Comparison of ENCODE assay signal across 1 cellular context in the genomic region with DNA sequence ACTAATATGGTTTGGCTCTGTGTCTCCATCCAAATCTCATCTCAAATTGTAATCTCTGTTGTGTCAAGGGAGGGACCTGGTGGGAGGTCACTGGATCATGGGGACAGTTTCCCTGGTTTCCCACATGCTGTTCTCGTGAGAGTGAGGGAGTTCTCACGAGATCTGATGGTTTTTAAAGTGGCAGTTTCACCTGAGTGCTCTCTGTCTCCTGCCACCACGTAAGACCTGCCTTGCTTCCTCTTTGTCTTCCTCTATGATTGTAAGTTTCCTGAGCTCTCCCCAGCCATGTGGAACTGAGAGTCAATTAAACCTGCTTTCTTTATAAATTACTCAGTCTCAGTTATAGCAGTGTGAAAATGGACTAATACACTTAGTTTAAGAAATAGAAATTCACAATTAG.
TF ChIP-seq lines count a peak whose summit lies in the region.

No MANE protein-coding gene starts in this region.

TF ChIP-seq in GM12878, 131 proteins besides CTCF, POLR2A, EP300 and RAD21 (continued from another document and continues in another):
- TF ChIP-seq STAT1 (conservative IDR thresholded peaks at IDR 0.05) (no peak), GABPA (IDR thresholded peaks at IDR 0.05; ENCODE audit: low read depth) (no peak), PAX8 (IDR thresholded peaks at IDR 0.05) (no peak), NFIC (IDR thresholded peaks at IDR 0.05; ENCODE audit: low read depth, low read length) (0 out of 2 replicates have a peak, but pooled peaks have one; percentile 30), SIX5 (IDR thresholded peaks at IDR 0.05; ENCODE audit: low read depth, low read length, severe bottlenecking) (no peak), ETV6 (conservative IDR thresholded peaks at IDR 0.05 in 1 of 2, IDR thresholded peaks at IDR 0.05 in 1 of 2; ENCODE audit: borderline replicate concordance in 1 of 2, low read depth in 1 of 2) (peak in 1 of 2 experiments; percentile 89; a peak in 2 of 4 replicates), ASH2L (IDR thresholded peaks at IDR 0.05; ENCODE audit: borderline replicate concordance, low read depth) (no peak), JUNB (IDR thresholded peaks at IDR 0.05) (peak; percentile 40; the same call in 1 of the 2 replicates), TARDBP (IDR thresholded peaks at IDR 0.05; ENCODE audit: borderline replicate concordance) (no peak), MEF2A (IDR thresholded peaks at IDR 0.05; ENCODE audit: insufficient read depth, low read depth, low read length) (no peak), HDAC6 (IDR thresholded peaks at IDR 0.05; ENCODE audit: unreplicated experiment) (no peak), FOXK2 (IDR thresholded peaks at IDR 0.05) (no peak), LARP7 (IDR thresholded peaks at IDR 0.05) (no peak), RUNX3 (IDR thresholded peaks at IDR 0.05; ENCODE audit: low read length) (peak; percentile 43; the same call in 1 of the 2 replicates), MTA3 (IDR thresholded peaks at IDR 0.05; ENCODE audit: borderline replicate concordance, low read length) (no peak; the same call in 1 of the 2 replicates), NBN (IDR thresholded peaks at IDR 0.05) (peak; percentile 62; the same call in 1 of the 2 replicates), BCL11A (IDR thresholded peaks at IDR 0.05; ENCODE audit: low read depth, low read length) (0 out of 2 replicates have a peak, but pooled peaks have one; percentile 47), ZNF217 (IDR thresholded peaks at IDR 0.05) (no peak), ZBED1 (IDR thresholded peaks at IDR 0.05; ENCODE audit: borderline replicate concordance) (no peak), TAF1 (IDR thresholded peaks at IDR 0.05; ENCODE audit: borderline replicate concordance, low read depth, low read length) (no peak), TCF12 (IDR thresholded peaks at IDR 0.05; ENCODE audit: low read depth, low read length) (no peak), CREM (IDR thresholded peaks at IDR 0.05; ENCODE audit: low read depth) (peak; percentile 16; the same call in 1 of the 2 replicates), KAT2A (conservative IDR thresholded peaks at IDR 0.05; ENCODE audit: control insufficient read depth, low read depth, low read length) (no peak), CREB1 (IDR thresholded peaks at IDR 0.05; ENCODE audit: low read depth) (0 out of 2 replicates have a peak, but pooled peaks have one; percentile 27), CHD2 (IDR thresholded peaks at IDR 0.05; ENCODE audit: borderline replicate concordance, low read depth, low read length) (peak; percentile 93), ESRRA (IDR thresholded peaks at IDR 0.05; ENCODE audit: low read length) (no peak), FOS (IDR thresholded peaks at IDR 0.05; ENCODE audit: borderline replicate concordance, extremely low read depth, insufficient read length) (no peak), SIN3A (IDR thresholded peaks at IDR 0.05; ENCODE audit: low read depth, low read length) (no peak), RCOR1 (conservative IDR thresholded peaks at IDR 0.05; ENCODE audit: low read depth, low read length) (no peak), DPF2 (IDR thresholded peaks at IDR 0.05) (peak; percentile 71), MYB (IDR thresholded peaks at IDR 0.05; ENCODE audit: borderline replicate concordance, low read depth, low read length) (no peak), ZNF207 (IDR thresholded peaks at IDR 0.05; ENCODE audit: borderline replicate concordance) (no peak), SREBF1 (IDR thresholded peaks at IDR 0.05; ENCODE audit: low read length) (no peak), BMI1 (IDR thresholded peaks at IDR 0.05; ENCODE audit: borderline replicate concordance) (no peak), CHD4 (IDR thresholded peaks at IDR 0.05) (no peak), MTA2 (IDR thresholded peaks at IDR 0.05; ENCODE audit: low read depth) (peak; percentile 93), NR2C2 (IDR thresholded peaks at IDR 0.05; ENCODE audit: borderline replicate concordance, control insufficient read depth, insufficient read length, low read depth) (no peak), BHLHE40 (IDR thresholded peaks at IDR 0.05; ENCODE audit: borderline replicate concordance in 1 of 2, low read depth in 2 of 2, low read length in 1 of 2) (peak; percentile 67 to 87; a peak in 3 of 4 replicates), CBFB (IDR thresholded peaks at IDR 0.05; ENCODE audit: low read depth) (0 out of 2 replicates have a peak, but pooled peaks have one; percentile 17), SPI1 (IDR thresholded peaks at IDR 0.05; ENCODE audit: borderline replicate concordance, insufficient read depth, low read depth, low read length) (peak; percentile 55; the same call in 1 of the 2 replicates), NRF1 (conservative IDR thresholded peaks at IDR 0.05; ENCODE audit: low read depth, low read length) (no peak), SMAD1 (IDR thresholded peaks at IDR 0.05; ENCODE audit: low read depth, partially characterized antibody) (no peak), MXI1 (IDR thresholded peaks at IDR 0.05; ENCODE audit: low read depth, low read length) (no peak), SRF (IDR thresholded peaks at IDR 0.05; ENCODE audit: low read depth in 2 of 2, low read length in 2 of 2) (no peak), EED (IDR thresholded peaks at IDR 0.05; ENCODE audit: low read depth) (no peak), IKZF1 (conservative IDR thresholded peaks at IDR 0.05) (peak; percentile 80), ZNF384 (IDR thresholded peaks at IDR 0.05; ENCODE audit: borderline replicate concordance, low read depth, low read length) (no peak), HDGF (IDR thresholded peaks at IDR 0.05) (no peak), RELA (IDR thresholded peaks at IDR 0.05; ENCODE audit: borderline replicate concordance, partially characterized antibody) (no peak), SREBF2 (IDR thresholded peaks at IDR 0.05; ENCODE audit: low read length) (no peak), TCF7 (IDR thresholded peaks at IDR 0.05; ENCODE audit: borderline replicate concordance) (no peak)
- TF ChIP-seq, protein P1, sequence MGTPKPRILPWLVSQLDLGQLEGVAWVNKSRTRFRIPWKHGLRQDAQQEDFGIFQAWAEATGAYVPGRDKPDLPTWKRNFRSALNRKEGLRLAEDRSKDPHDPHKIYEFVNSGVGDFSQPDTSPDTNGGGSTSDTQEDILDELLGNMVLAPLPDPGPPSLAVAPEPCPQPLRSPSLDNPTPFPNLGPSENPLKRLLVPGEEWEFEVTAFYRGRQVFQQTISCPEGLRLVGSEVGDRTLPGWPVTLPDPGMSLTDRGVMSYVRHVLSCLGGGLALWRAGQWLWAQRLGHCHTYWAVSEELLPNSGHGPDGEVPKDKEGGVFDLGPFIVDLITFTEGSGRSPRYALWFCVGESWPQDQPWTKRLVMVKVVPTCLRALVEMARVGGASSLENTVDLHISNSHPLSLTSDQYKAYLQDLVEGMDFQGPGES (IDR thresholded peaks at IDR 0.05) = no peak
- TF ChIP-seq, protein P2, sequence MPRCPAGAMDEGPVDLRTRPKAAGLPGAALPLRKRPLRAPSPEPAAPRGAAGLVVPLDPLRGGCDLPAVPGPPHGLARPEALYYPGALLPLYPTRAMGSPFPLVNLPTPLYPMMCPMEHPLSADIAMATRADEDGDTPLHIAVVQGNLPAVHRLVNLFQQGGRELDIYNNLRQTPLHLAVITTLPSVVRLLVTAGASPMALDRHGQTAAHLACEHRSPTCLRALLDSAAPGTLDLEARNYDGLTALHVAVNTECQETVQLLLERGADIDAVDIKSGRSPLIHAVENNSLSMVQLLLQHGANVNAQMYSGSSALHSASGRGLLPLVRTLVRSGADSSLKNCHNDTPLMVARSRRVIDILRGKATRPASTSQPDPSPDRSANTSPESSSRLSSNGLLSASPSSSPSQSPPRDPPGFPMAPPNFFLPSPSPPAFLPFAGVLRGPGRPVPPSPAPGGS (IDR thresholded peaks at IDR 0.05; ENCODE audit: borderline replicate concordance, insufficient read depth, low read depth, low read length, poor library complexity, severe bottlenecking) = no peak
- TF ChIP-seq, protein P3, sequence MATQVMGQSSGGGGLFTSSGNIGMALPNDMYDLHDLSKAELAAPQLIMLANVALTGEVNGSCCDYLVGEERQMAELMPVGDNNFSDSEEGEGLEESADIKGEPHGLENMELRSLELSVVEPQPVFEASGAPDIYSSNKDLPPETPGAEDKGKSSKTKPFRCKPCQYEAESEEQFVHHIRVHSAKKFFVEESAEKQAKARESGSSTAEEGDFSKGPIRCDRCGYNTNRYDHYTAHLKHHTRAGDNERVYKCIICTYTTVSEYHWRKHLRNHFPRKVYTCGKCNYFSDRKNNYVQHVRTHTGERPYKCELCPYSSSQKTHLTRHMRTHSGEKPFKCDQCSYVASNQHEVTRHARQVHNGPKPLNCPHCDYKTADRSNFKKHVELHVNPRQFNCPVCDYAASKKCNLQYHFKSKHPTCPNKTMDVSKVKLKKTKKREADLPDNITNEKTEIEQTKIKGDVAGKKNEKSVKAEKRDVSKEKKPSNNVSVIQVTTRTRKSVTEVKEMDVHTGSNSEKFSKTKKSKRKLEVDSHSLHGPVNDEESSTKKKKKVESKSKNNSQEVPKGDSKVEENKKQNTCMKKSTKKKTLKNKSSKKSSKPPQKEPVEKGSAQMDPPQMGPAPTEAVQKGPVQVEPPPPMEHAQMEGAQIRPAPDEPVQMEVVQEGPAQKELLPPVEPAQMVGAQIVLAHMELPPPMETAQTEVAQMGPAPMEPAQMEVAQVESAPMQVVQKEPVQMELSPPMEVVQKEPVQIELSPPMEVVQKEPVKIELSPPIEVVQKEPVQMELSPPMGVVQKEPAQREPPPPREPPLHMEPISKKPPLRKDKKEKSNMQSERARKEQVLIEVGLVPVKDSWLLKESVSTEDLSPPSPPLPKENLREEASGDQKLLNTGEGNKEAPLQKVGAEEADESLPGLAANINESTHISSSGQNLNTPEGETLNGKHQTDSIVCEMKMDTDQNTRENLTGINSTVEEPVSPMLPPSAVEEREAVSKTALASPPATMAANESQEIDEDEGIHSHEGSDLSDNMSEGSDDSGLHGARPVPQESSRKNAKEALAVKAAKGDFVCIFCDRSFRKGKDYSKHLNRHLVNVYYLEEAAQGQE (IDR thresholded peaks at IDR 0.05; ENCODE audit: low read depth, low read length) = no peak
- TF ChIP-seq, protein P4, sequence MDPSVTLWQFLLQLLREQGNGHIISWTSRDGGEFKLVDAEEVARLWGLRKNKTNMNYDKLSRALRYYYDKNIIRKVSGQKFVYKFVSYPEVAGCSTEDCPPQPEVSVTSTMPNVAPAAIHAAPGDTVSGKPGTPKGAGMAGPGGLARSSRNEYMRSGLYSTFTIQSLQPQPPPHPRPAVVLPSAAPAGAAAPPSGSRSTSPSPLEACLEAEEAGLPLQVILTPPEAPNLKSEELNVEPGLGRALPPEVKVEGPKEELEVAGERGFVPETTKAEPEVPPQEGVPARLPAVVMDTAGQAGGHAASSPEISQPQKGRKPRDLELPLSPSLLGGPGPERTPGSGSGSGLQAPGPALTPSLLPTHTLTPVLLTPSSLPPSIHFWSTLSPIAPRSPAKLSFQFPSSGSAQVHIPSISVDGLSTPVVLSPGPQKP (IDR thresholded peaks at IDR 0.05; ENCODE audit: low read depth, low read length) = no peak
- TF ChIP-seq, protein P5, sequence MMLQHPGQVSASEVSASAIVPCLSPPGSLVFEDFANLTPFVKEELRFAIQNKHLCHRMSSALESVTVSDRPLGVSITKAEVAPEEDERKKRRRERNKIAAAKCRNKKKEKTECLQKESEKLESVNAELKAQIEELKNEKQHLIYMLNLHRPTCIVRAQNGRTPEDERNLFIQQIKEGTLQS (IDR thresholded peaks at IDR 0.05; ENCODE audit: borderline replicate concordance, extremely low read depth, low read depth, low read length) = no peak
- TF ChIP-seq, protein P6, sequence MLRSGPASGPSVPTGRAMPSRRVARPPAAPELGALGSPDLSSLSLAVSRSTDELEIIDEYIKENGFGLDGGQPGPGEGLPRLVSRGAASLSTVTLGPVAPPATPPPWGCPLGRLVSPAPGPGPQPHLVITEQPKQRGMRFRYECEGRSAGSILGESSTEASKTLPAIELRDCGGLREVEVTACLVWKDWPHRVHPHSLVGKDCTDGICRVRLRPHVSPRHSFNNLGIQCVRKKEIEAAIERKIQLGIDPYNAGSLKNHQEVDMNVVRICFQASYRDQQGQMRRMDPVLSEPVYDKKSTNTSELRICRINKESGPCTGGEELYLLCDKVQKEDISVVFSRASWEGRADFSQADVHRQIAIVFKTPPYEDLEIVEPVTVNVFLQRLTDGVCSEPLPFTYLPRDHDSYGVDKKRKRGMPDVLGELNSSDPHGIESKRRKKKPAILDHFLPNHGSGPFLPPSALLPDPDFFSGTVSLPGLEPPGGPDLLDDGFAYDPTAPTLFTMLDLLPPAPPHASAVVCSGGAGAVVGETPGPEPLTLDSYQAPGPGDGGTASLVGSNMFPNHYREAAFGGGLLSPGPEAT (IDR thresholded peaks at IDR 0.05; ENCODE audit: low read depth) = peak; percentile 73
- TF ChIP-seq, protein P7, sequence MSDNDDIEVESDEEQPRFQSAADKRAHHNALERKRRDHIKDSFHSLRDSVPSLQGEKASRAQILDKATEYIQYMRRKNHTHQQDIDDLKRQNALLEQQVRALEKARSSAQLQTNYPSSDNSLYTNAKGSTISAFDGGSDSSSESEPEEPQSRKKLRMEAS (IDR thresholded peaks at IDR 0.05; ENCODE audit: low read depth, low read length) = no peak
- TF ChIP-seq, protein P8, sequence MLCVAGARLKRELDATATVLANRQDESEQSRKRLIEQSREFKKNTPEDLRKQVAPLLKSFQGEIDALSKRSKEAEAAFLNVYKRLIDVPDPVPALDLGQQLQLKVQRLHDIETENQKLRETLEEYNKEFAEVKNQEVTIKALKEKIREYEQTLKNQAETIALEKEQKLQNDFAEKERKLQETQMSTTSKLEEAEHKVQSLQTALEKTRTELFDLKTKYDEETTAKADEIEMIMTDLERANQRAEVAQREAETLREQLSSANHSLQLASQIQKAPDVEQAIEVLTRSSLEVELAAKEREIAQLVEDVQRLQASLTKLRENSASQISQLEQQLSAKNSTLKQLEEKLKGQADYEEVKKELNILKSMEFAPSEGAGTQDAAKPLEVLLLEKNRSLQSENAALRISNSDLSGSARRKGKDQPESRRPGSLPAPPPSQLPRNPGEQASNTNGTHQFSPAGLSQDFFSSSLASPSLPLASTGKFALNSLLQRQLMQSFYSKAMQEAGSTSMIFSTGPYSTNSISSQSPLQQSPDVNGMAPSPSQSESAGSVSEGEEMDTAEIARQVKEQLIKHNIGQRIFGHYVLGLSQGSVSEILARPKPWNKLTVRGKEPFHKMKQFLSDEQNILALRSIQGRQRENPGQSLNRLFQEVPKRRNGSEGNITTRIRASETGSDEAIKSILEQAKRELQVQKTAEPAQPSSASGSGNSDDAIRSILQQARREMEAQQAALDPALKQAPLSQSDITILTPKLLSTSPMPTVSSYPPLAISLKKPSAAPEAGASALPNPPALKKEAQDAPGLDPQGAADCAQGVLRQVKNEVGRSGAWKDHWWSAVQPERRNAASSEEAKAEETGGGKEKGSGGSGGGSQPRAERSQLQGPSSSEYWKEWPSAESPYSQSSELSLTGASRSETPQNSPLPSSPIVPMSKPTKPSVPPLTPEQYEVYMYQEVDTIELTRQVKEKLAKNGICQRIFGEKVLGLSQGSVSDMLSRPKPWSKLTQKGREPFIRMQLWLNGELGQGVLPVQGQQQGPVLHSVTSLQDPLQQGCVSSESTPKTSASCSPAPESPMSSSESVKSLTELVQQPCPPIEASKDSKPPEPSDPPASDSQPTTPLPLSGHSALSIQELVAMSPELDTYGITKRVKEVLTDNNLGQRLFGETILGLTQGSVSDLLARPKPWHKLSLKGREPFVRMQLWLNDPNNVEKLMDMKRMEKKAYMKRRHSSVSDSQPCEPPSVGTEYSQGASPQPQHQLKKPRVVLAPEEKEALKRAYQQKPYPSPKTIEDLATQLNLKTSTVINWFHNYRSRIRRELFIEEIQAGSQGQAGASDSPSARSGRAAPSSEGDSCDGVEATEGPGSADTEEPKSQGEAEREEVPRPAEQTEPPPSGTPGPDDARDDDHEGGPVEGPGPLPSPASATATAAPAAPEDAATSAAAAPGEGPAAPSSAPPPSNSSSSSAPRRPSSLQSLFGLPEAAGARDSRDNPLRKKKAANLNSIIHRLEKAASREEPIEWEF (IDR thresholded peaks at IDR 0.05; ENCODE audit: insufficient replicate concordance, low read depth, low read length) = no peak
